ENCODE assay signal across 8 cellular contexts in the genomic region with DNA sequence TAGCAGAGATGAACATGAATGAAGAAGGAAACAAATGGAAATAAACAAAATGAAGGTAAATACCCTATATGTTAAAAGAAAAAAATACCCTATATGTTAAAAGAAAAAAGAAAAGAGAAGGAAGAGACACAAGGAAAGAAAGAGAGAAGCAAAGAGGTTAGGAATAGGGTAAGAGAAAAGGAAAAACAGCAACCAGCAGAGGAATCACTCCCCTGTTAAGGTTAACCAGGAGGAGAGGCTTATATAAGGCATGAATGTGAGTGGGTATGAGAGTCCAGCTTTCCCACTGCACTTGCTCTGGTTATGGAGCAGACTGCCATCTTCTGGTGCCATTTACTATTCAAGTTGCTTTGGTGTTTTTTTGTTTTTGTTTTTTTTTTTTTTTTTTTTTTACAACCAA. TPM values are rescaled to one million over a fixed set of nuclear protein-coding genes. Genes with fewer than 3 reads are reported as not detected.
DNase-seq lines count a peak whose midpoint lies in the region; ATAC-seq, FAIRE-seq and TF ChIP-seq lines count a peak whose summit lies in the region.

No MANE protein-coding gene starts in this region.

- peak overlapping the region; percentile 100 for H3K4me3 Mint-ChIP-seq in Caco-2 (ENCODE audit: unreplicated experiment)
- peak overlapping the region; percentile 36 for H3K4me3 Mint-ChIP-seq in activated naive CD8-positive, alpha-beta T cell treated with anti-CD3 and anti-CD28 coated beads, Interleukin-2, amount 50 U/mL, for 24 hours

- peaks cover 22% of the 10 kb centered on the region for H3K36me3 Mint-ChIP-seq in Caco-2 (ENCODE audit: insufficient read depth, unreplicated experiment)
- peaks cover 7% of the 10 kb centered on the region for H3K36me3 Mint-ChIP-seq in activated naive CD8-positive, alpha-beta T cell treated with anti-CD3 and anti-CD28 coated beads, Interleukin-2, amount 50 U/mL, for 24 hours (ENCODE audit: low read depth)

- no peak overlapping the region for H2BK15ac ChIP-seq in IMR-90 (ENCODE audit: low read depth, low read length)

- H2BK120ac ChIP-seq in IMR-90 (ENCODE audit: low read depth, low read length): no peak overlapping the region

- H3K9me1 ChIP-seq in IMR-90 (ENCODE audit: insufficient read depth, low read length): no peaks in the 10 kb centered on the region

- H3K9me3 Mint-ChIP-seq in Caco-2 (ENCODE audit: unreplicated experiment): no peaks in the 10 kb centered on the region
- no peaks in the 10 kb centered on the region for H3K9me3 Mint-ChIP-seq in activated naive CD8-positive, alpha-beta T cell treated with anti-CD3 and anti-CD28 coated beads, Interleukin-2, amount 50 U/mL, for 24 hours

- H3K18ac ChIP-seq in IMR-90 (ENCODE audit: low read depth, low read length): no peak overlapping the region

- TF ChIP-seq RAD21 in IMR-90 (IDR thresholded peaks at IDR 0.05; ENCODE audit: low read length): peak; percentile 54

- H2BK5ac ChIP-seq in IMR-90 (ENCODE audit: low read depth, low read length, poor library complexity, severe bottlenecking): no peak overlapping the region

- H4K8ac ChIP-seq in IMR-90 (ENCODE audit: low read depth in 2 of 2, low read length in 2 of 2): no peak overlapping the region

- peaks cover 3% of the 10 kb centered on the region; the same call in 1 of the 2 replicates for H4K20me1 ChIP-seq in IMR-90 (ENCODE audit: insufficient read depth, low read length)

- no peak overlapping the region for H2AFZ ChIP-seq in IMR-90 (replicated peaks; ENCODE audit: low read length, poor library complexity)

- no peak overlapping the region for H4K5ac ChIP-seq in IMR-90 (ENCODE audit: low read depth, low read length)

- H3K9ac ChIP-seq in IMR-90 (ENCODE audit: low read depth, low read length) (no peak overlapping the region), kidney (ENCODE audit: low read length in 2 of 2) (peak overlapping the region in 1 of 2 donors; percentile 94)

- no peak overlapping the region for H3K56ac ChIP-seq in IMR-90 (ENCODE audit: extremely low read depth, insufficient read depth, low read length)

- no peak overlapping the region for H3K14ac ChIP-seq in IMR-90 (replicated peaks; ENCODE audit: low read depth, low read length)

- intact Hi-C loops in Caco-2 (cut with micrococcal nuclease; ENCODE audit: unreplicated experiment) (loop anchor here (1.0 to 5.0 kb wide), 2 partner anchors 34 to 197 kb away; a partner anchor contains a TSS), IMR-90 (cut with micrococcal nuclease) (loop anchor here (5.0 kb wide), 1 partner anchor 112 kb away; no protein-coding TSS in a partner anchor), kidney (cut with DNase I) (no loop called here)

- H2AK9ac ChIP-seq in IMR-90 (replicated peaks; ENCODE audit: low read depth, low read length, poor library complexity): no peak overlapping the region

- POLR2A ChIA-PET in Caco-2 (lab: Charles Lee): no interaction called here
- POLR2A ChIA-PET in IMR-90 (lab: Charles Lee; ENCODE audit: unreplicated experiment): interaction anchor here (1.4 kb wide), 1 partner anchor 22 kb away, joined by 9 read pairs; a partner anchor contains a TSS

- H3K9me3 ChIP-seq in Caco-2: no peaks in the 10 kb centered on the region
- H3K9me3 ChIP-seq in IMR-90 (ENCODE audit: control insufficient read depth, insufficient read depth, low read length): no peaks in the 10 kb centered on the region
- no peaks in the 10 kb centered on the region for H3K9me3 ChIP-seq in kidney (ENCODE audit: control insufficient read depth in 1 of 2, low read length in 2 of 2)

- in situ Hi-C loops in IMR-90 (cut with MboI; ENCODE audit: low sequenced_read_pairs): no loop called here

- TF ChIP-seq CTCF in Caco-2 (IDR thresholded peaks at IDR 0.05; ENCODE audit: insufficient read depth in 1 of 2, low read depth in 1 of 2, low read length in 1 of 2, severe bottlenecking in 1 of 2, unreplicated experiment in 1 of 2) (no peak), IMR-90 (conservative IDR thresholded peaks at IDR 0.05; ENCODE audit: low read depth, low read length) (peak; percentile 53), kidney (IDR thresholded peaks at IDR 0.05; ENCODE audit: borderline replicate concordance, extremely low read depth, insufficient read depth) (peak; percentile 16)

- ATAC-seq in IMR-90 (ENCODE audit: low read depth): no peak
- no peak for ATAC-seq in activated naive CD8-positive, alpha-beta T cell treated with anti-CD3 and anti-CD28 coated beads, Interleukin-2, amount 50 U/mL, for 24 hours
- ATAC-seq in HG02763 (IDR thresholded peaks at IDR 0.05; ENCODE audit: unreplicated experiment): no peak

- H3K27me3 ChIP-seq in Caco-2 (replicated peaks; ENCODE audit: control insufficient read depth, insufficient read depth, low read length): no peaks in the 10 kb centered on the region
- no peaks in the 10 kb centered on the region for H3K27me3 ChIP-seq in IMR-90 (ENCODE audit: control insufficient read depth, insufficient read depth, low read length)

- no TSS peak for BruUV-seq in Caco-2 (replicated peaks; lab: Mats Ljungman, UMichigan)
- BruUV-seq in IMR-90 (replicated peaks; lab: Mats Ljungman, UMichigan): no TSS peak

- H3K4me1 Mint-ChIP-seq in Caco-2 (ENCODE audit: low read depth, unreplicated experiment): no peaks in the 10 kb centered on the region
- H3K4me1 Mint-ChIP-seq in activated naive CD8-positive, alpha-beta T cell treated with anti-CD3 and anti-CD28 coated beads, Interleukin-2, amount 50 U/mL, for 24 hours: peaks cover 30% of the 10 kb centered on the region

- no peak overlapping the region for H3K27ac Mint-ChIP-seq in Caco-2 (ENCODE audit: unreplicated experiment)
- peak overlapping the region; percentile 46 for H3K27ac Mint-ChIP-seq in activated naive CD8-positive, alpha-beta T cell treated with anti-CD3 and anti-CD28 coated beads, Interleukin-2, amount 50 U/mL, for 24 hours

- peaks cover 7 to 19% of the 10 kb centered on the region in 2 experiments; a peak in 3 of 4 replicates for H3K79me1 ChIP-seq in IMR-90 (ENCODE audit: low read depth in 1 of 2, low read length in 2 of 2)

- FAIRE-seq in kidney (lab: Jason Lieb, UNC) (no peak), urothelium cell line (lab: Jason Lieb, UNC) (no peak)

- H3K4me2 ChIP-seq in IMR-90 (ENCODE audit: low read depth, low read length): no peak overlapping the region

- no peak overlapping the region for H2BK20ac ChIP-seq in IMR-90 (ENCODE audit: low read depth, low read length)

- no peak for DNase-seq in Caco-2
- DNase-seq in IMR-90: peak; percentile 70
- no peak for DNase-seq in activated naive CD8-positive, alpha-beta T cell treated with anti-CD3 and anti-CD28 coated beads, Interleukin-2, amount 50 U/mL, for 24 hours
- no peak for DNase-seq in kidney
- DNase-seq in urothelium cell line (ENCODE audit: low spot score): peak; percentile 35
- no peak for DNase-seq in NCI-H1105 (lab: John Stamatoyannopoulos, UW)
- no peak for DNase-seq in T1000 (lab: John Stamatoyannopoulos, UW)

- H3K27ac ChIP-seq in IMR-90 (ENCODE audit: insufficient read depth, low read length): no peak overlapping the region
- H3K27ac ChIP-seq in kidney (ENCODE audit: low read depth in 2 of 2, low read length in 2 of 2): peak overlapping the region in 1 of 2 donors; percentile 63

- no peak overlapping the region for H4K91ac ChIP-seq in IMR-90 (ENCODE audit: insufficient read depth, low read depth, low read length)

- CTCF ChIA-PET in Caco-2 (lab: Charles Lee) (interaction anchor here (0.7 kb wide), 1 partner anchor 96 kb away, joined by 4 read pairs; no protein-coding TSS in a partner anchor), IMR-90 (lab: Yijun Ruan, JAX) (interaction anchor here (0.6 to 3.6 kb wide), 4 partner anchors 11 to 223 kb away, joined by 5 to 11 read pairs (median 8); no protein-coding TSS in a partner anchor)

- H3K23ac ChIP-seq in IMR-90 (ENCODE audit: low read depth, low read length): no peak overlapping the region

- dilution Hi-C loops in IMR-90 (cut with HindIII; ENCODE audit: low sequenced_read_pairs, unreplicated experiment): no loop called here

- H3K27me3 Mint-ChIP-seq in Caco-2 (ENCODE audit: insufficient read depth, unreplicated experiment): no peaks in the 10 kb centered on the region
- H3K27me3 Mint-ChIP-seq in activated naive CD8-positive, alpha-beta T cell treated with anti-CD3 and anti-CD28 coated beads, Interleukin-2, amount 50 U/mL, for 24 hours: no peaks in the 10 kb centered on the region

- H3K4me3 ChIP-seq in Caco-2 (ENCODE audit: low read depth, low read length): no peak overlapping the region
- no peak overlapping the region for H3K4me3 ChIP-seq in IMR-90 (ENCODE audit: insufficient read depth, low read depth, low read length)
- peak overlapping the region in 1 of 2 donors; percentile 17 for H3K4me3 ChIP-seq in kidney (ENCODE audit: low read length in 2 of 2)

- no peak overlapping the region; the same call in 1 of the 2 replicates for H2AK5ac ChIP-seq in IMR-90 (ENCODE audit: low read depth, low read length)

- H3K36me3 ChIP-seq in Caco-2 (ENCODE audit: control insufficient read depth, insufficient read depth, low read length) (no peaks in the 10 kb centered on the region), IMR-90 (ENCODE audit: control insufficient read depth, insufficient read depth, low read length) (no peaks in the 10 kb centered on the region), kidney (ENCODE audit: control insufficient read depth in 1 of 2, insufficient read depth in 2 of 2, low read length in 2 of 2) (peaks cover 0 to 3% of the 10 kb centered on the region in 2 donors)

- H3K4ac ChIP-seq in IMR-90 (ENCODE audit: low read depth, low read length): no peak overlapping the region

- no peak for TF ChIP-seq POLR2A in IMR-90 (IDR thresholded peaks at IDR 0.05; ENCODE audit: low read depth, low read length)

- H3K4me1 ChIP-seq in Caco-2 (peaks cover 18% of the 10 kb centered on the region; the same call in 1 of the 2 replicates), IMR-90 (ENCODE audit: control insufficient read depth, insufficient read depth, low read length) (peaks cover 2% of the 10 kb centered on the region), kidney (ENCODE audit: control insufficient read depth in 1 of 2, insufficient read depth in 1 of 2, low read depth in 1 of 2, low read length in 2 of 2) (peaks cover 13 to 14% of the 10 kb centered on the region in 2 donors)

RNA-seq across cellular contexts. Expression of a gene that starts 3.1 kb away (rescaled TPM):
- 5.9 and 8.6 TPM in 2 replicates for total RNA-seq in Caco-2 (2022)
- 1.1 and 1.3 TPM in 2 replicates for total RNA-seq in IMR-90 (2012; rRNA removed)
- 2.5 and 3.5 TPM in 2 replicates for polyA plus RNA-seq in IMR-90 (2012; rRNA removed)
- 0.63 and 0.75 TPM in 2 replicates for polyA plus RNA-seq in IMR-90 (2012; cell fraction: cytosol; rRNA removed)
- polyA plus RNA-seq in IMR-90 (2012; cell fraction: nucleus; rRNA removed; ENCODE audit: low replicate concordance): 5.0 and 22.5 TPM in 2 replicates
- total RNA-seq in kidney: 17.3 TPM
- polyA plus RNA-seq in kidney (ENCODE audit: insufficient read depth, low read depth, low replicate concordance): 22.8 TPM

RNA-seq across cellular contexts. Expression of a gene that starts 7.1 kb away (rescaled TPM):
- total RNA-seq in Caco-2 (2022): 19.1 and 20.8 TPM in 2 replicates
- 14.5 and 16.9 TPM in 2 replicates for total RNA-seq in IMR-90 (2012; rRNA removed)
- polyA plus RNA-seq in IMR-90 (2012; rRNA removed): 30.6 and 40.9 TPM in 2 replicates
- polyA plus RNA-seq in IMR-90 (2012; cell fraction: cytosol; rRNA removed): 21.7 and 27.3 TPM in 2 replicates
- polyA plus RNA-seq in IMR-90 (2012; cell fraction: nucleus; rRNA removed; ENCODE audit: low replicate concordance): 62.4 and 84.0 TPM in 2 replicates
- 43.6 TPM for total RNA-seq in kidney
- polyA plus RNA-seq in kidney (ENCODE audit: insufficient read depth, low read depth, low replicate concordance): 35.6 TPM

RNA-seq across cellular contexts. Expression of a gene that starts 13.6 kb away (rescaled TPM):
- 7.4 and 7.6 TPM in 2 replicates for total RNA-seq in Caco-2 (2022)
- total RNA-seq in IMR-90 (2012; rRNA removed): 5.8 and 7.7 TPM in 2 replicates
- polyA plus RNA-seq in IMR-90 (2012; rRNA removed): 9.7 and 10.3 TPM in 2 replicates
- 4.1 and 4.2 TPM in 2 replicates for polyA plus RNA-seq in IMR-90 (2012; cell fraction: cytosol; rRNA removed)
- polyA plus RNA-seq in IMR-90 (2012; cell fraction: nucleus; rRNA removed; ENCODE audit: low replicate concordance): 3.1 and 5.7 TPM in 2 replicates
- 14.8 TPM for total RNA-seq in kidney
- 18.5 TPM for polyA plus RNA-seq in kidney (ENCODE audit: insufficient read depth, low read depth, low replicate concordance)

RNA-seq across cellular contexts. Expression of a gene that starts 21.7 kb away (rescaled TPM):
- total RNA-seq in Caco-2 (2022) (196 and 202 TPM in 2 replicates), IMR-90 (2012; rRNA removed) (74.4 and 104 TPM in 2 replicates), kidney (145 TPM)
- polyA plus RNA-seq in IMR-90 (2012; rRNA removed) (192 and 211 TPM in 2 replicates), kidney (ENCODE audit: insufficient read depth, low read depth, low replicate concordance) (140 TPM)
- polyA plus RNA-seq in IMR-90 (2012; cell fraction: cytosol; rRNA removed): 68.9 and 112 TPM in 2 replicates
- polyA plus RNA-seq in IMR-90 (2012; cell fraction: nucleus; rRNA removed; ENCODE audit: low replicate concordance): 620 and 1,496 TPM in 2 replicates

RNA-seq across cellular contexts. Expression of a gene that starts 53.1 kb away (rescaled TPM):
- total RNA-seq in Caco-2 (2022): 3.1 and 3.7 TPM in 2 replicates
- total RNA-seq in IMR-90 (2012; rRNA removed): 6.4 and 6.6 TPM in 2 replicates
- polyA plus RNA-seq in IMR-90 (2012; rRNA removed): 35.6 and 36.0 TPM in 2 replicates
- polyA plus RNA-seq in IMR-90 (2012; cell fraction: cytosol; rRNA removed): 17.0 and 43.1 TPM in 2 replicates
- polyA plus RNA-seq in IMR-90 (2012; cell fraction: nucleus; rRNA removed; ENCODE audit: low replicate concordance): 161 and 357 TPM in 2 replicates
- total RNA-seq in kidney: 35.3 TPM
- 61.2 TPM for polyA plus RNA-seq in kidney (ENCODE audit: insufficient read depth, low read depth, low replicate concordance)

Comparison
In these comparisons a context has a peak if more than half of its experiments do, and no peak if none do; other contexts are left out.
1. DNase-seq: peak in IMR-90 (single experiment) and urothelium cell line (single experiment); none in Caco-2 (0 of 2), activated naive CD8-positive, alpha-beta T cell treated with anti-CD3 and anti-CD28 coated beads, Interleukin-2, amount 50 U/mL, for 24 hours (single experiment), kidney (single experiment), NCI-H1105 (single experiment) and T1000 (single experiment).
2. CTCF ChIP-seq: peak in IMR-90 (single experiment) and kidney (single experiment); none in Caco-2 (0 of 2).